1 cellular context compared by ENCODE assay signal in the genomic region with DNA sequence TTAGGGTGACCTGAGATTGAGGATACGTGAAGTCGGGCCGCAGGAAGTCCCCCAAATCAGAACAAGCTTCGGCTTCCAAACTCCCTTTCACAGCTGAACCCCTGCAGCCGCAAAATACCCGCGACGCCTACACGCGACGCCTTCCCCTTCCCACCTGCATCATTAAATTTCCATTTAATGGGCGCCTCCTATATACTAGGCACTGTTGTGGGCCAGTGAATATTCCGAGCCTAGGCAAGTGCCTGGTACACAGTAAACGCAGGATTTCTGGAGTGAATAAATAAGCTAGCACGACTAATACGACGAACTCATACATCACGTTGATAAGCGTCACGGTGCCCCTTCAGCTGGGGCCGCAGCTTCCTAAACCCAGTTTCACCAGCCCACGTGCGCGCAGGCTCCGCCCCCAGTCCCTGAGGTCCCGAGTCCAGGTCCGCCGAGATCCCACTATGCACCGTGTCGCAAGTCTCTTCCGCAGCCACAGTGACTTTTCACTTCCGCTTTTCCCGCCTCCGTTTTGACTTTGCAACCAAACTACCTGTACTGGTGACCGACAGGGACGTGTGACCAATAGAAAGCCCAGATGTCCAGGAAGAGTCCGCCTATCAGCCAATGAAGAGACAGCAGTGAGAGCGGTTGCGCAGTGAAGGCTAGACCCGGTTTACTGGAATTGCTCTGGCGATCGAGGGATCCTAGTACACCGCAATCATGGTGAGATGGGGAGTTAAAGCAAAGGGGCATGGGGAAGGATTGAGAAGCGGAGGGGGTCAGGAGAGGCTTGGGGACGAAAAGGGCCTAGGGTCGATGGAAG.
TF ChIP-seq lines count a peak whose summit lies in the region.

PSMB3 (plus strand) TSS at position 623 of the 811 bp plus-strand sequence; CDS start at position 709, 86 bp downstream.

TF ChIP-seq in HepG2, 621 proteins besides CTCF, POLR2A, EP300 and RAD21 (continued from another document and continues in another):
- 0 out of 2 replicates have a peak, but pooled peaks have one; percentile 9 for TF ChIP-seq ATF3 (CRISPR knock-in tag; IDR thresholded peaks at IDR 0.05)
- TF ChIP-seq THAP11 (CRISPR knock-in tag; IDR thresholded peaks at IDR 0.05), result peak; percentile 96
- TF ChIP-seq RFX1 (IDR thresholded peaks at IDR 0.05), result no peak
- TF ChIP-seq ZNF180 (CRISPR knock-in tag; IDR thresholded peaks at IDR 0.05; ENCODE audit: borderline replicate concordance, low read depth), result no peak; the same call in 1 of the 2 replicates
- TF ChIP-seq FLYWCH1 (CRISPR knock-in tag; IDR thresholded peaks at IDR 0.05), result 0 out of 2 replicates have a peak, but pooled peaks have one; percentile 70
- no peak for TF ChIP-seq ZNF441 (CRISPR knock-in tag; IDR thresholded peaks at IDR 0.05; ENCODE audit: borderline replicate concordance)
- peak; percentile 71; the same call in 1 of the 2 replicates for TF ChIP-seq KLF6 (CRISPR knock-in tag; IDR thresholded peaks at IDR 0.05)
- peak; percentile 51; the same call in 1 of the 2 replicates for TF ChIP-seq ZNF619 (CRISPR knock-in tag; IDR thresholded peaks at IDR 0.05)
- no peak; the same call in none of the 2 replicates for TF ChIP-seq ZNF766 (CRISPR knock-in tag; IDR thresholded peaks at IDR 0.05; ENCODE audit: borderline replicate concordance)
- no peak for TF ChIP-seq ZNF337 (CRISPR knock-in tag; IDR thresholded peaks at IDR 0.05; ENCODE audit: borderline replicate concordance, low read depth)
- TF ChIP-seq ZNF577 (CRISPR knock-in tag; IDR thresholded peaks at IDR 0.05; ENCODE audit: borderline replicate concordance, low read depth), result no peak
- no peak for TF ChIP-seq ZNF326 (CRISPR knock-in tag; IDR thresholded peaks at IDR 0.05; ENCODE audit: borderline replicate concordance)
- TF ChIP-seq, protein P1, sequence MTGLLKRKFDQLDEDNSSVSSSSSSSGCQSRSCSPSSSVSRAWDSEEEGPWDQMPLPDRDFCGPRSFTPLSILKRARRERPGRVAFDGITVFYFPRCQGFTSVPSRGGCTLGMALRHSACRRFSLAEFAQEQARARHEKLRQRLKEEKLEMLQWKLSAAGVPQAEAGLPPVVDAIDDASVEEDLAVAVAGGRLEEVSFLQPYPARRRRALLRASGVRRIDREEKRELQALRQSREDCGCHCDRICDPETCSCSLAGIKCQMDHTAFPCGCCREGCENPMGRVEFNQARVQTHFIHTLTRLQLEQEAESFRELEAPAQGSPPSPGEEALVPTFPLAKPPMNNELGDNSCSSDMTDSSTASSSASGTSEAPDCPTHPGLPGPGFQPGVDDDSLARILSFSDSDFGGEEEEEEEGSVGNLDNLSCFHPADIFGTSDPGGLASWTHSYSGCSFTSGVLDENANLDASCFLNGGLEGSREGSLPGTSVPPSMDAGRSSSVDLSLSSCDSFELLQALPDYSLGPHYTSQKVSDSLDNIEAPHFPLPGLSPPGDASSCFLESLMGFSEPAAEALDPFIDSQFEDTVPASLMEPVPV (CRISPR knock-in tag; IDR thresholded peaks at IDR 0.05), result peak; percentile 93; the same call in 1 of the 2 replicates
- no peak for TF ChIP-seq DBP (CRISPR knock-in tag; IDR thresholded peaks at IDR 0.05; ENCODE audit: not compliant biosample characterization)
- TF ChIP-seq BRCA1 (CRISPR knock-in tag; IDR thresholded peaks at IDR 0.05), result 0 out of 2 replicates have a peak, but pooled peaks have one; percentile 21
- peak; percentile 83 for TF ChIP-seq ZNF44 (CRISPR knock-in tag; IDR thresholded peaks at IDR 0.05)
- TF ChIP-seq TBL1XR1 (IDR thresholded peaks at IDR 0.05; ENCODE audit: borderline replicate concordance, low read length, partially characterized antibody), result no peak
- no peak for TF ChIP-seq JUND (CRISPR knock-in tag; IDR thresholded peaks at IDR 0.05)
- 0 out of 2 replicates have a peak, but pooled peaks have one; percentile 46 for TF ChIP-seq MEIS2 (CRISPR knock-in tag; IDR thresholded peaks at IDR 0.05)
- TF ChIP-seq NR2F6 (IDR thresholded peaks at IDR 0.05), result 0 out of 2 replicates have a peak, but pooled peaks have one; percentile 20
- TF ChIP-seq NR2F6 (CRISPR knock-in tag; IDR thresholded peaks at IDR 0.05), result peak; percentile 56; the same call in 1 of the 2 replicates
- peak; percentile 88 for TF ChIP-seq SP5 (CRISPR knock-in tag; IDR thresholded peaks at IDR 0.05; ENCODE audit: borderline replicate concordance, low read depth)
- peak; percentile 96 for TF ChIP-seq SIN3B (IDR thresholded peaks at IDR 0.05; ENCODE audit: low read length)
- peak; percentile 49; the same call in 1 of the 2 replicates for TF ChIP-seq HMG20B (CRISPR knock-in tag; conservative IDR thresholded peaks at IDR 0.05)
- no peak for TF ChIP-seq RCOR2 (CRISPR knock-in tag; IDR thresholded peaks at IDR 0.05)
- TF ChIP-seq FOSL1 (CRISPR knock-in tag; IDR thresholded peaks at IDR 0.05; ENCODE audit: borderline replicate concordance), result no peak
- TF ChIP-seq, protein P2, sequence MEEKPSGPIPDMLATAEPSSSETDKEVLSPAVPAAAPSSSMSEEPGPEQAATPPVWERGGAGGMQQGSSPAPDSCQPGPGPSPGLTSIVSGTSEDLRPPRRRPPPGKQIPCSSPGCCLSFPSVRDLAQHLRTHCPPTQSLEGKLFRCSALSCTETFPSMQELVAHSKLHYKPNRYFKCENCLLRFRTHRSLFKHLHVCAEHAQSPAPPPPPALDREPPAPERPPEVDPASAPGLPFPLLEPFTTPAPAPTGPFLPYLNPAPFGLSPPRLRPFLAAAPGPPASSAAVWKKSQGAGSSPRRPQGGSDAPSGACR (CRISPR knock-in tag; IDR thresholded peaks at IDR 0.05), result peak; percentile 86; the same call in 1 of the 2 replicates
- TF ChIP-seq GPN1 (CRISPR knock-in tag; IDR thresholded peaks at IDR 0.05; ENCODE audit: borderline replicate concordance), result no peak
- TF ChIP-seq ZNF646 (CRISPR knock-in tag; IDR thresholded peaks at IDR 0.05), result no peak
- TF ChIP-seq, protein P3, sequence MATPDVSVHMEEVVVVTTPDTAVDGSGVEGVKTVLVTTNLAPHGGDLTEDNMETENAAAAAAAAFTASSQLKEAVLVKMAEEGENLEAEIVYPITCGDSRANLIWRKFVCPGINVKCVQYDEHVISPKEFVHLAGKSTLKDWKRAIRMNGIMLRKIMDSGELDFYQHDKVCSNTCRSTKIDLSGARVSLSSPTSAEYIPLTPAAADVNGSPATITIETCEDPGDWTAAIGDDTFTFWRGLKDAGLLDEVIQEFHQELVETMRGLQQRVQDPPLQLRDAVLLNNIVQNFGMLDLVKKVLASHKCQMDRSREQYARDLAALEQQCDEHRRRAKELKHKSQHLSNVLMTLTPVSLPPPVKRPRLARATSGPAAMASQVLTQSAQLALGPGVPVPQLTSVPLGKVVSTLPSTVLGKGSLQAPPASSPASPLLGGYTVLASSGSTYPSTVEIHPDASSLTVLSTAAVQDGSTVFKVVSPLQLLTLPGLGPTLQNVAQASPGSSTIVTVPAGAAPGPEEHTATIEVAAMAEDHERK (CRISPR knock-in tag; IDR thresholded peaks at IDR 0.05; ENCODE audit: low read depth), result no peak
- peak; percentile 26 for TF ChIP-seq MLX (CRISPR knock-in tag; IDR thresholded peaks at IDR 0.05)
- peak; percentile 89; the same call in 1 of the 2 replicates for TF ChIP-seq RARG (CRISPR knock-in tag; IDR thresholded peaks at IDR 0.05; ENCODE audit: low read depth)
- TF ChIP-seq, protein P4, sequence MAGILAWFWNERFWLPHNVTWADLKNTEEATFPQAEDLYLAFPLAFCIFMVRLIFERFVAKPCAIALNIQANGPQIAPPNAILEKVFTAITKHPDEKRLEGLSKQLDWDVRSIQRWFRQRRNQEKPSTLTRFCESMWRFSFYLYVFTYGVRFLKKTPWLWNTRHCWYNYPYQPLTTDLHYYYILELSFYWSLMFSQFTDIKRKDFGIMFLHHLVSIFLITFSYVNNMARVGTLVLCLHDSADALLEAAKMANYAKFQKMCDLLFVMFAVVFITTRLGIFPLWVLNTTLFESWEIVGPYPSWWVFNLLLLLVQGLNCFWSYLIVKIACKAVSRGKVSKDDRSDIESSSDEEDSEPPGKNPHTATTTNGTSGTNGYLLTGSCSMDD (CRISPR knock-in tag; IDR thresholded peaks at IDR 0.05), result no peak
- no peak for TF ChIP-seq IKZF4 (CRISPR knock-in tag; IDR thresholded peaks at IDR 0.05; ENCODE audit: borderline replicate concordance, low read depth, not compliant biosample characterization)
- no peak for TF ChIP-seq ZNF251 (CRISPR knock-in tag; IDR thresholded peaks at IDR 0.05)
- peak; percentile 93 for TF ChIP-seq PHF5A (CRISPR knock-in tag; IDR thresholded peaks at IDR 0.05; ENCODE audit: low read depth, unreplicated experiment)
- no peak for TF ChIP-seq ZNF7 (CRISPR knock-in tag; IDR thresholded peaks at IDR 0.05)
- peak; percentile 54; the same call in 1 of the 2 replicates for TF ChIP-seq NR2F2 (IDR thresholded peaks at IDR 0.05; ENCODE audit: borderline replicate concordance, low read depth)
- TF ChIP-seq, protein P5, sequence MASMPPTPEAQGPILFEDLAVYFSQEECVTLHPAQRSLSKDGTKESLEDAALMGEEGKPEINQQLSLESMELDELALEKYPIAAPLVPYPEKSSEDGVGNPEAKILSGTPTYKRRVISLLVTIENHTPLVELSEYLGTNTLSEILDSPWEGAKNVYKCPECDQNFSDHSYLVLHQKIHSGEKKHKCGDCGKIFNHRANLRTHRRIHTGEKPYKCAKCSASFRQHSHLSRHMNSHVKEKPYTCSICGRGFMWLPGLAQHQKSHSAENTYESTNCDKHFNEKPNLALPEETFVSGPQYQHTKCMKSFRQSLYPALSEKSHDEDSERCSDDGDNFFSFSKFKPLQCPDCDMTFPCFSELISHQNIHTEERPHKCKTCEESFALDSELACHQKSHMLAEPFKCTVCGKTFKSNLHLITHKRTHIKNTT (CRISPR knock-in tag; IDR thresholded peaks at IDR 0.05), result no peak
- 0 out of 2 replicates have a peak, but pooled peaks have one; percentile 15 for TF ChIP-seq TEAD2 (CRISPR knock-in tag; IDR thresholded peaks at IDR 0.05)
- no peak for TF ChIP-seq ATRX (CRISPR knock-in tag; IDR thresholded peaks at IDR 0.05; ENCODE audit: borderline replicate concordance)
- TF ChIP-seq ARHGAP35 (CRISPR knock-in tag; IDR thresholded peaks at IDR 0.05; ENCODE audit: borderline replicate concordance), result peak; percentile 12; the same call in 1 of the 2 replicates
- TF ChIP-seq ZNF549 (CRISPR knock-in tag; IDR thresholded peaks at IDR 0.05), result no peak
- TF ChIP-seq ZNF10 (CRISPR knock-in tag; IDR thresholded peaks at IDR 0.05; ENCODE audit: borderline replicate concordance, low read depth), result no peak
- peak; percentile 79 for TF ChIP-seq CHD2 (IDR thresholded peaks at IDR 0.05; ENCODE audit: low read depth, low read length)
- no peak for TF ChIP-seq ZBTB42 (CRISPR knock-in tag; IDR thresholded peaks at IDR 0.05)
- no peak for TF ChIP-seq POLR2AphosphoS2 (IDR thresholded peaks at IDR 0.05; ENCODE audit: low read depth, low read length)
- TF ChIP-seq ZNF260 (CRISPR knock-in tag; IDR thresholded peaks at IDR 0.05; ENCODE audit: borderline replicate concordance, low read depth), result no peak
- no peak for TF ChIP-seq CAMTA2 (CRISPR knock-in tag; IDR thresholded peaks at IDR 0.05; ENCODE audit: borderline replicate concordance)
- no peak for TF ChIP-seq ZFAT (CRISPR knock-in tag; conservative IDR thresholded peaks at IDR 0.05)
- TF ChIP-seq ZNF792 (CRISPR knock-in tag; IDR thresholded peaks at IDR 0.05), result peak; percentile 86; the same call in 1 of the 2 replicates
